ENCODE assay signal across 34 cellular contexts in genomic region chr12:51349026-51349425, GRCh38. TPM values are rescaled to one million over a fixed set of nuclear protein-coding genes. Genes with fewer than 3 reads are reported as not detected.
DNase-seq lines count a peak whose midpoint lies in the region; ATAC-seq and TF ChIP-seq lines count a peak whose summit lies in the region.
"Had no signal": no experiment of that assay in that cellular context is flagged by ENCODE, and none has a peak within 500 bp of the region (broad histone marks: within the 10 kb centered on the region; RNA-seq: fewer than 3 reads in every experiment).

No MANE protein-coding gene starts in this region.

- H3K27ac ChIP-seq in SJSA1 (peak overlapping the region; percentile 64), heart right ventricle (no peak overlapping the region)
- H3K27ac ChIP-seq: C4-2B, esophagus muscularis mucosa, ovary, transverse colon had no signal

- H3K4me3 Mint-ChIP-seq in glutamatergic neuron (ENCODE audit: unreplicated experiment): no peak overlapping the region
- H3K4me3 Mint-ChIP-seq: activated CD4-positive, alpha-beta memory T cell treated with anti-CD3 and anti-CD28 coated beads for 36 hours; dendritic cell treated with granulocyte-macrophage colony-stimulating factor and Interleukin-4, amounts not matched to agents 40 ng/mL and 50 ng/mL, for 4 days; immature natural killer cell; memory B cell; stimulated activated memory B cell treated with anti-CD40 and anti-IgM and Interleukin-4, amounts not matched to agents 10 μg/mL and 1 μg/mL and 100 μg/mL, for 72 hours had no signal

- H3K4me1 ChIP-seq in SJSA1 (replicated peaks): peaks cover 57% of the 10 kb centered on the region
- H3K4me1 ChIP-seq in heart right ventricle: peaks cover 0 to 3% (median 0%) of the 10 kb centered on the region in 9 donors
- H3K4me1 ChIP-seq: esophagus muscularis mucosa, transverse colon had no signal

- no peaks in the 10 kb centered on the region for H3K27me3 ChIP-seq in SJSA1 (replicated peaks)
- H3K27me3 ChIP-seq in heart right ventricle: no peaks in the 10 kb centered on the region
- H3K27me3 ChIP-seq: esophagus muscularis mucosa, ovary, transverse colon had no signal

- H3K9me3 Mint-ChIP-seq in glutamatergic neuron (ENCODE audit: unreplicated experiment): no peaks in the 10 kb centered on the region
- H3K9me3 Mint-ChIP-seq: activated CD4-positive, alpha-beta memory T cell treated with anti-CD3 and anti-CD28 coated beads for 36 hours; dendritic cell treated with granulocyte-macrophage colony-stimulating factor and Interleukin-4, amounts not matched to agents 40 ng/mL and 50 ng/mL, for 4 days; immature natural killer cell; memory B cell; stimulated activated memory B cell treated with anti-CD40 and anti-IgM and Interleukin-4, amounts not matched to agents 10 μg/mL and 1 μg/mL and 100 μg/mL, for 72 hours had no signal

- H3K9me3 ChIP-seq in SJSA1 (replicated peaks) (no peaks in the 10 kb centered on the region), heart right ventricle (no peaks in the 10 kb centered on the region)
- H3K9me3 ChIP-seq: esophagus muscularis mucosa, ovary, transverse colon had no signal

- H3K4me1 Mint-ChIP-seq in glutamatergic neuron (ENCODE audit: low read depth, unreplicated experiment): no peaks in the 10 kb centered on the region
- H3K4me1 Mint-ChIP-seq: immature natural killer cell had no signal

- TF ChIP-seq CTCF in glutamatergic neuron (IDR thresholded peaks at IDR 0.05; ENCODE audit: partially characterized antibody, unreplicated experiment) (no peak), heart right ventricle (IDR thresholded peaks at IDR 0.05) (no peak)

- WGBS in heart right ventricle, 2 donors: 82 to 83% methylated on average over 5 of the region's 5 CpGs

- intact Hi-C loops in heart right ventricle (cut with DNase I): loop anchor here in 8 of 10 donors (5.0 to 10.0 kb wide), 4 partner anchors 304 to 524 kb away; partner anchors contain the start of gene LETMD1 (in 2 of the 8)

- no peak overlapping the region for H3K27ac Mint-ChIP-seq in glutamatergic neuron (ENCODE audit: unreplicated experiment)
- H3K27ac Mint-ChIP-seq: activated CD4-positive, alpha-beta memory T cell treated with anti-CD3 and anti-CD28 coated beads for 36 hours; dendritic cell treated with granulocyte-macrophage colony-stimulating factor and Interleukin-4, amounts not matched to agents 40 ng/mL and 50 ng/mL, for 4 days; immature natural killer cell; memory B cell; stimulated activated memory B cell treated with anti-CD40 and anti-IgM and Interleukin-4, amounts not matched to agents 10 μg/mL and 1 μg/mL and 100 μg/mL, for 72 hours had no signal

- DNase-seq in EL (peak; percentile 73), SJSA1 (ENCODE audit: low read depth in 1 of 2, low spot score in 2 of 2) (peak; percentile 87 to 89), dedifferentiated amniotic fluid mesenchymal stem cell (ENCODE audit: extremely low spot score) (peak; percentile 74), iris pigment epithelial cell (ENCODE audit: low read depth) (peak; percentile 65), glutamatergic neuron (no peak), heart right ventricle (no peak)
- DNase-seq: activated CD4-positive, alpha-beta memory T cell treated with anti-CD3 and anti-CD28 coated beads for 36 hours; activated CD4-positive, CD25-positive, alpha-beta regulatory T cell treated with anti-CD3 and anti-CD28 coated beads, Interleukin-2, amount 50 U/mL, for 72 hours; activated naive CD4-positive, alpha-beta T cell treated with Interleukin-2 at 50 U/mL for 16 hours; amygdala; caudate nucleus; GF-D8; immature natural killer cell; Karpas-422; NCI-H1417 treated with DMSO at 0.1 percent for 48 hours; NCI-H2081; NCI-H748 treated with DMSO at 0.1 percent for 48 hours; ovary; Right ventricle myocardium superior; transverse colon had no signal

- H3K4me3 ChIP-seq in SJSA1: no peak overlapping the region
- H3K4me3 ChIP-seq in heart right ventricle: no peak overlapping the region
- H3K4me3 ChIP-seq: esophagus muscularis mucosa, ovary, transverse colon had no signal

- H3K36me3 ChIP-seq in SJSA1 (0 out of 2 replicates have a peak, but pooled peaks cover 4% of the 10 kb centered on the region), heart right ventricle (no peaks in the 10 kb centered on the region)
- H3K36me3 ChIP-seq: esophagus muscularis mucosa, ovary, transverse colon had no signal

- H3K27me3 Mint-ChIP-seq in glutamatergic neuron (ENCODE audit: unreplicated experiment): no peaks in the 10 kb centered on the region
- H3K27me3 Mint-ChIP-seq: activated CD4-positive, alpha-beta memory T cell treated with anti-CD3 and anti-CD28 coated beads for 36 hours; memory B cell; stimulated activated memory B cell treated with anti-CD40 and anti-IgM and Interleukin-4, amounts not matched to agents 10 μg/mL and 1 μg/mL and 100 μg/mL, for 72 hours had no signal

- no peak for ATAC-seq in HG03442 (IDR thresholded peaks at IDR 0.05; ENCODE audit: unreplicated experiment)
- no peak for ATAC-seq in heart right ventricle
- no peak for ATAC-seq in GM21526 (IDR thresholded peaks at IDR 0.05; ENCODE audit: low FRiP score, unreplicated experiment)
- ATAC-seq: HepG2; Panc1; stimulated activated memory B cell treated with anti-CD40 and anti-IgM and Interleukin-4, amounts not matched to agents 10 μg/mL and 1 μg/mL and 100 μg/mL, for 72 hours had no signal

- H3K36me3 Mint-ChIP-seq in glutamatergic neuron (ENCODE audit: unreplicated experiment): no peaks in the 10 kb centered on the region
- H3K36me3 Mint-ChIP-seq: activated CD4-positive, alpha-beta memory T cell treated with anti-CD3 and anti-CD28 coated beads for 36 hours; immature natural killer cell; memory B cell; stimulated activated memory B cell treated with anti-CD40 and anti-IgM and Interleukin-4, amounts not matched to agents 10 μg/mL and 1 μg/mL and 100 μg/mL, for 72 hours had no signal

RNA-seq across cellular contexts. Expression of gene CELA1, which starts 2.5 kb away (rescaled TPM):
- total RNA-seq in SJSA1 (2014; rRNA removed; shearing (Covaris generic)): 0.56 and 1.2 TPM in 2 replicates
- total RNA-seq in glutamatergic neuron (ENCODE audit: unreplicated experiment) (not detected), heart right ventricle (not detected)
- polyA plus RNA-seq in heart right ventricle: not detected
- total RNA-seq: esophagus muscularis mucosa, H1, HepG2, ovary, renal cortical epithelial cell, Right ventricle myocardium superior, skeletal muscle tissue, subcutaneous adipose tissue, transverse colon had no signal
- polyA plus RNA-seq: HepG2, neural cell, ovary had no signal

RNA-seq across cellular contexts. Expression of gene BIN2, which starts 25.1 kb away (rescaled TPM):
- total RNA-seq in SJSA1 (2014; rRNA removed; shearing (Covaris generic)): 0.08 TPM in 1 of 2 replicates, not detected in the other
- total RNA-seq in glutamatergic neuron (ENCODE audit: unreplicated experiment) (not detected), heart right ventricle (10 to 100 TPM in 1 of 10 donors, 1 to 10 TPM in 5, under 1 TPM in 4; 0.57 to 13.2 (median 1.8) TPM)
- polyA plus RNA-seq in heart right ventricle: 1 to 10 TPM; 1.2 to 1.4 TPM
- total RNA-seq: H1, HepG2, renal cortical epithelial cell had no signal
- polyA plus RNA-seq: H1, HepG2, neural cell had no signal

RNA-seq across cellular contexts. Expression of gene GALNT6, which starts 42.2 kb away (rescaled TPM):
- 30.8 and 38.2 TPM in 2 replicates for total RNA-seq in SJSA1 (2014; rRNA removed; shearing (Covaris generic))
- total RNA-seq in glutamatergic neuron (ENCODE audit: unreplicated experiment) (0.39 TPM), heart right ventricle (1 to 10 TPM in 5 of 10 donors, under 1 TPM in 5; 0.23 to 6.3 (median 1.0) TPM)
- polyA plus RNA-seq in heart right ventricle: under 1 TPM; 0.15 to 0.57 TPM
- polyA plus RNA-seq: neural cell had no signal

Comparison
In these comparisons a context has a peak if more than half of its experiments do, and no peak if none do; other contexts are left out.
1. DNase-seq: peak in EL (single experiment), SJSA1 (2 of 2), dedifferentiated amniotic fluid mesenchymal stem cell (single experiment) and iris pigment epithelial cell (single experiment); none in glutamatergic neuron (single experiment) and heart right ventricle (0 of 2).